Comparison of ENCODE assay signal across 1 cellular context in the genomic region with DNA sequence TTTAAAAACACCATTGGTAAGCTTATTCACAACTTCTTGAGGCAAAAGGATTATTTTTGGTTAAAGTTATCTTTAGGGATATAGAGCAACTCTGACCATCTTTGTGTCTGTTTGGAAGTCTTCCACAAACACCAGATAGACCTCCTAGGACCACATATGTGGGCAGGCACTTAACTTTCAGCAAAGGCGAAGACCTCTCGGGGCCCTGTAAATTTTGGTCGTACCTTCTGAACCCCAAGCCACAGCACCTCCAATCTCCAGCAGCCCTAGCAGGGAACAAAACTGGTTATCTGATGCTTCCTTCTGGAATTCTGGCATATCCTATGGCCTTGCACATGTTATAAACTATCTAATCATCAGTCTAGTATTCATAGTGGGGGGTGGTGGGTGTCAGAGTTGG.
TF ChIP-seq lines count a peak whose summit lies in the region.

No MANE protein-coding gene starts in this region.

TF ChIP-seq in GM23338, 12 proteins besides CTCF, POLR2A, EP300 and RAD21 (continued from another document):
- TF ChIP-seq ZNF462 (CRISPR knock-in tag; IDR thresholded peaks at IDR 0.05) (no peak), REST (IDR thresholded peaks at IDR 0.05; ENCODE audit: unreplicated experiment) (no peak), EZH2 (IDR thresholded peaks at IDR 0.05; ENCODE audit: low read depth, unreplicated experiment) (no peak), NANOG (IDR thresholded peaks at IDR 0.05; ENCODE audit: borderline replicate concordance) (no peak), POLR2AphosphoS5 (IDR thresholded peaks at IDR 0.05; ENCODE audit: low read depth) (no peak), CREB1 (CRISPR knock-in tag; IDR thresholded peaks at IDR 0.05; ENCODE audit: low read depth) (no peak), STAT1 (IDR thresholded peaks at IDR 0.05; ENCODE audit: unreplicated experiment) (no peak)
- TF ChIP-seq, protein P1, sequence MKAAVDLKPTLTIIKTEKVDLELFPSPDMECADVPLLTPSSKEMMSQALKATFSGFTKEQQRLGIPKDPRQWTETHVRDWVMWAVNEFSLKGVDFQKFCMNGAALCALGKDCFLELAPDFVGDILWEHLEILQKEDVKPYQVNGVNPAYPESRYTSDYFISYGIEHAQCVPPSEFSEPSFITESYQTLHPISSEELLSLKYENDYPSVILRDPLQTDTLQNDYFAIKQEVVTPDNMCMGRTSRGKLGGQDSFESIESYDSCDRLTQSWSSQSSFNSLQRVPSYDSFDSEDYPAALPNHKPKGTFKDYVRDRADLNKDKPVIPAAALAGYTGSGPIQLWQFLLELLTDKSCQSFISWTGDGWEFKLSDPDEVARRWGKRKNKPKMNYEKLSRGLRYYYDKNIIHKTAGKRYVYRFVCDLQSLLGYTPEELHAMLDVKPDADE (IDR thresholded peaks at IDR 0.05), result no peak
